9 cellular contexts compared by ENCODE assay signal in genomic region chr5:174785120-174785680, GRCh38.
"Had no signal": no experiment of that assay in that cellular context is flagged by ENCODE, and none has a peak within 500 bp of the region (broad histone marks: within the 10 kb centered on the region; RNA-seq: fewer than 3 reads in every experiment).

No MANE protein-coding gene starts in this region.

- H3K27ac Mint-ChIP-seq: IgD-negative memory B cell had no signal

- H3K4me3 ChIP-seq: K562 had no signal

- H3K4me1 Mint-ChIP-seq: IgD-negative memory B cell had no signal

- DNase-seq: IMR-90, KBM-7, KG1 had no signal

- H3K36me3 Mint-ChIP-seq: IgD-negative memory B cell had no signal

- ATAC-seq: HepG2, K562 had no signal

- H3K27ac ChIP-seq: HL-60, KMS-11 had no signal

- FAIRE-seq: HepG2, HTR-8/SVneo, K562 had no signal
